In the genomic region with DNA sequence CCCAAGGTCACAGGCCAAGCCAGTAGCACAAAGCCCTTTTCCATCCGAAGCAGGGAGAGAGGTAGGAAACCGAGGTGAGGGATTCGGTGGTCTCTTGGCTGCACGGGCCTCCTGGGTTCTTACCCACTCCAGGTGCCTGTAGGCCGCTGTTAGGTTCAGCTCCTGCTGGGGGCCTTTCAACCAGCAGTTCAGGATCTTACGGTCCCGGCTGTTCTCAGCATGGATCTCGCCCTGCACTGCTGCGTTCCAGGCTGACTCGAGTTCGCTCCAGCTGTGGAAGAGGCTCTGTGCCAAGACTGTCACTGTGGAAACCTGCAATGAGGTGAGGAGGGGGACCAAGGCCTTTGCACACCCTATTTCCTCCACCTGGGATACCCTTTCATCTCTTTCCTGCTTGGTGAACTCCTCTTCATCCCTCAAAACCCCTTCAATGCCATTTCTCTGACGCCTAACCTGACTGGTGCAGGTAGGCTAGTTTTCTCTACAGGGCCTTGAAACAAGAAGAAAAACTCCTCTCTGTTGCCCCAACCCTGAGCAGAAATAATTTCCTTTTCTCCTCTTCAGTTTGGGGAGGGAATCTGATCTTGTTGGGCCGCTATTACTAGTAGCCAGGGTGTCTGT, we compare ENCODE assay signal across 26 cellular contexts.
DNase-seq lines count a peak whose midpoint lies in the region; ATAC-seq, FAIRE-seq and TF ChIP-seq lines count a peak whose summit lies in the region.
"Had no signal": no experiment of that assay in that cellular context is flagged by ENCODE, and none has a peak within 500 bp of the region (broad histone marks: within the 10 kb centered on the region; RNA-seq: fewer than 3 reads in every experiment).

No MANE protein-coding gene starts in this region.

- no peak for TF ChIP-seq EP300 in SK-N-SH (IDR thresholded peaks at IDR 0.05; ENCODE audit: borderline replicate concordance in 1 of 2, low read depth in 1 of 2, low read length in 1 of 2)
- no peak for TF ChIP-seq EP300 in HepG2 (IDR thresholded peaks at IDR 0.05; ENCODE audit: low read depth in 2 of 2, low read length in 2 of 2)
- no peak for TF ChIP-seq EP300 in HepG2 (CRISPR knock-in tag; IDR thresholded peaks at IDR 0.05; ENCODE audit: borderline replicate concordance)

- POLR2A ChIA-PET in SK-N-SH (lab: Yijun Ruan, JAX) (no interaction called here), HepG2 (lab: Yijun Ruan, JAX) (no interaction called here)

- TF ChIP-seq POLR2A in HepG2 (IDR thresholded peaks at IDR 0.05; ENCODE audit: insufficient read depth in 1 of 2, low read depth in 2 of 2, low read length in 2 of 2) (no peak), spleen (IDR thresholded peaks at IDR 0.05) (no peak)

- ATAC-seq in SK-N-SH treated with all-trans-retinoic acid at 6 μM for 48 hours (no peak), HepG2 (peak; percentile 23; the same call in 1 of the 3 replicates)
- ATAC-seq in stimulated activated naive CD8-positive, alpha-beta T cell treated with anti-CD3 and anti-CD28 coated beads, Interleukin-15, Interleukin-2, amounts not matched to agents 100 U/mL and 50 U/mL, for 24 hours: no peak
- ATAC-seq: A549, GM12878 had no signal

- H3K4me2 ChIP-seq in SK-N-SH (no peak overlapping the region), HepG2 (ENCODE audit: low read depth, low read length) (no peak overlapping the region)
- H3K4me2 ChIP-seq: A549; BLaER1 treated with 17β-estradiol and CSF1 and Interleukin-3, amounts not matched to agents 10 nM and 100 nM had no signal

- no peaks in the 10 kb centered on the region for H3K9me2 ChIP-seq in SK-N-SH

- H3K4me1 ChIP-seq in SK-N-SH (ENCODE audit: control insufficient read depth in 1 of 2, insufficient read depth in 2 of 2, low read depth in 1 of 2, low read length in 1 of 2) (peaks cover 0 to 7% of the 10 kb centered on the region in 2 experiments; a peak in 1 of 4 replicates), HepG2 (ENCODE audit: insufficient read depth, low read length) (no peaks in the 10 kb centered on the region), spleen (no peaks in the 10 kb centered on the region)
- H3K4me1 ChIP-seq: A549, BE2C had no signal

- in situ Hi-C loops in HepG2 (cut with HindIII; ENCODE audit: extremely low pct_ligation_motif_present, low pct_unique_long_range_greater_than_20kb): no loop called here

- DNase-seq in SK-N-SH (no peak), NCI-H69 (lab: John Stamatoyannopoulos, UW) (peak; percentile 43), HepG2 (ENCODE audit: low spot score) (no peak), spleen (peak; percentile 45)
- DNase-seq in stimulated activated naive CD8-positive, alpha-beta T cell treated with anti-CD3 and anti-CD28 coated beads, Interleukin-15, Interleukin-2, amounts not matched to agents 100 U/mL and 50 U/mL, for 24 hours: no peak
- no peak for DNase-seq in activated CD8-positive, alpha-beta memory T cell treated with anti-CD3 and anti-CD28 coated beads, Interleukin-2, amount 50 U/mL, for 4 hours
- DNase-seq: 8988T; ACHN; AML-193; BE2C; CD4-positive, alpha-beta T cell; CD8-positive, alpha-beta memory T cell; DMS 273 treated with DMSO at 0.1 percent for 48 hours; DMS79; EL; GDM1; GM23248; H7; HCEC 1CT had no signal

- FAIRE-seq in HepG2 (lab: Jason Lieb, UNC): no peak
- FAIRE-seq: A549, D721Med, GM12878, GM19239, H1 had no signal

- no peak for TF ChIP-seq CTCF in SK-N-SH (IDR thresholded peaks at IDR 0.05)
- TF ChIP-seq CTCF in HepG2 (CRISPR knock-in tag; IDR thresholded peaks at IDR 0.05): no peak
- TF ChIP-seq CTCF in spleen (IDR thresholded peaks at IDR 0.05 in 8 of 11, conservative IDR thresholded peaks at IDR 0.05 in 3 of 11): no peak

- no peak for TF ChIP-seq RAD21 in SK-N-SH (IDR thresholded peaks at IDR 0.05; ENCODE audit: low read length)
- no peak for TF ChIP-seq RAD21 in HepG2 (CRISPR knock-in tag; IDR thresholded peaks at IDR 0.05)

- H4K20me1 ChIP-seq in SK-N-SH (ENCODE audit: insufficient read depth) (no peaks in the 10 kb centered on the region), HepG2 (ENCODE audit: insufficient read depth, low read length) (no peaks in the 10 kb centered on the region)
- H4K20me1 ChIP-seq: BLaER1 treated with 17β-estradiol and CSF1 and Interleukin-3, amounts not matched to agents 10 nM and 100 nM had no signal

- H3K27ac ChIP-seq in SK-N-SH (ENCODE audit: low read depth in 2 of 2, low read length in 1 of 2) (no peak overlapping the region), HepG2 (ENCODE audit: extremely low read length, insufficient read depth, low read length) (no peak overlapping the region), spleen (no peak overlapping the region)
- H3K27ac ChIP-seq: A549; BLaER1 treated with 17β-estradiol and CSF1 and Interleukin-3, amounts not matched to agents 10 nM and 100 nM; GM23248 had no signal

- H3K9me3 ChIP-seq in SK-N-SH (no peaks in the 10 kb centered on the region), HepG2 (ENCODE audit: low read length) (no peaks in the 10 kb centered on the region), spleen (no peaks in the 10 kb centered on the region)
- H3K9me3 ChIP-seq: A549; BE2C; BLaER1 treated with 17β-estradiol and CSF1 and Interleukin-3, amounts not matched to agents 10 nM and 100 nM had no signal

- H3K36me3 ChIP-seq in SK-N-SH (replicated peaks in 1 of 2; ENCODE audit: control insufficient read depth in 1 of 2, insufficient read depth in 2 of 2, low read length in 1 of 2): no peaks in the 10 kb centered on the region
- H3K36me3 ChIP-seq in HepG2 (replicated peaks in 1 of 2; ENCODE audit: control insufficient read depth in 1 of 2, insufficient read depth in 2 of 2, low read length in 2 of 2): no peaks in the 10 kb centered on the region
- H3K36me3 ChIP-seq in spleen: peaks cover 0 to 17% (median 0%) of the 10 kb centered on the region in 6 donors
- H3K36me3 ChIP-seq: BE2C; BLaER1 treated with 17β-estradiol and CSF1 and Interleukin-3, amounts not matched to agents 10 nM and 100 nM had no signal

- H3K79me2 ChIP-seq in SK-N-SH (ENCODE audit: insufficient read depth) (no peaks in the 10 kb centered on the region), HepG2 (ENCODE audit: insufficient read depth, low read length) (no peaks in the 10 kb centered on the region)

- H3K4me3 ChIP-seq in SK-N-SH (ENCODE audit: low read depth in 2 of 2, low read length in 1 of 2) (no peak overlapping the region), HepG2 (replicated peaks in 1 of 3; ENCODE audit: insufficient read depth in 1 of 3, low read depth in 2 of 3, low read length in 3 of 3) (no peak overlapping the region), spleen (no peak overlapping the region)
- H3K4me3 ChIP-seq: A549; BLaER1 treated with 17β-estradiol and CSF1 and Interleukin-3, amounts not matched to agents 10 nM and 100 nM; GM12878; GM23248 had no signal

- CTCF ChIA-PET in SK-N-SH (lab: Yijun Ruan, JAX): no interaction called here
- CTCF ChIA-PET in HepG2 (lab: Yijun Ruan, JAX; ENCODE audit: low intra/inter-chr PET ratio, low total read pairs): no interaction called here

- BruUV-seq in HepG2 (replicated peaks; lab: Mats Ljungman, UMichigan): no TSS peak

- H3K27me3 ChIP-seq in SK-N-SH (ENCODE audit: insufficient read depth) (no peaks in the 10 kb centered on the region), HepG2 (ENCODE audit: control insufficient read depth in 1 of 2, insufficient read depth in 2 of 2, low read length in 2 of 2) (peaks cover 12 to 80% of the 10 kb centered on the region in 2 experiments), spleen (replicated peaks in 1 of 7) (no peaks in the 10 kb centered on the region)
- H3K27me3 ChIP-seq: BE2C; BLaER1 treated with 17β-estradiol and CSF1 and Interleukin-3, amounts not matched to agents 10 nM and 100 nM had no signal

- 66% methylated on average over 7 of the region's 13 CpGs for WGBS in SK-N-SH (ENCODE audit: low lambda C conversion rate)
- 23% methylated on average over 8 of the region's 13 CpGs for WGBS in HepG2 (ENCODE audit: low lambda C conversion rate)
- WGBS in spleen, 5 donors: 80 to 89% (median 83%) methylated on average over 13 of the region's 13 CpGs

- intact Hi-C loops in HepG2 (cut with micrococcal nuclease; ENCODE audit: unreplicated experiment): no loop called here
- intact Hi-C loops in spleen (cut with DNase I; ENCODE audit: low total_unique reads): no loop called here

- H2AFZ ChIP-seq in SK-N-SH (ENCODE audit: low read depth) (no peak overlapping the region), HepG2 (ENCODE audit: low read length) (no peak overlapping the region)
- H2AFZ ChIP-seq: GM23248 had no signal

- H3F3A ChIP-seq in SK-N-SH (replicated peaks; ENCODE audit: insufficient read depth): no peaks in the 10 kb centered on the region

- H3K9ac ChIP-seq in SK-N-SH (no peak overlapping the region), HepG2 (ENCODE audit: insufficient read depth, low read depth, low read length) (no peak overlapping the region)
- H3K9ac ChIP-seq: BLaER1 treated with 17β-estradiol and CSF1 and Interleukin-3, amounts not matched to agents 10 nM and 100 nM; GM23248 had no signal

TF ChIP-seq in SK-N-SH treated with all-trans-retinoic acid at 6 μM for 48 hours, 23 proteins besides CTCF, POLR2A, EP300 and RAD21:
- no peak for TF ChIP-seq TCF4 (CRISPR knock-in tag; IDR thresholded peaks at IDR 0.05; ENCODE audit: borderline replicate concordance)
- TF ChIP-seq ZFP3 (CRISPR knock-in tag; IDR thresholded peaks at IDR 0.05): peak; percentile 93

TF ChIP-seq in SK-N-SH, 30 proteins besides CTCF, POLR2A, EP300 and RAD21 (continues in another document):
- TF ChIP-seq, protein P1, sequence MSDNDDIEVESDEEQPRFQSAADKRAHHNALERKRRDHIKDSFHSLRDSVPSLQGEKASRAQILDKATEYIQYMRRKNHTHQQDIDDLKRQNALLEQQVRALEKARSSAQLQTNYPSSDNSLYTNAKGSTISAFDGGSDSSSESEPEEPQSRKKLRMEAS (IDR thresholded peaks at IDR 0.05; ENCODE audit: low read depth): no peak
- TF ChIP-seq POLR2AphosphoS5 (IDR thresholded peaks at IDR 0.05; ENCODE audit: low read depth, low read length) (no peak), MEF2A (IDR thresholded peaks at IDR 0.05; ENCODE audit: borderline replicate concordance, low read depth) (no peak), SIN3A (IDR thresholded peaks at IDR 0.05; ENCODE audit: borderline replicate concordance, low read depth, low read length) (no peak), EZH2phosphoT487 (IDR thresholded peaks at IDR 0.05; ENCODE audit: borderline replicate concordance, low read depth) (no peak), MXI1 (IDR thresholded peaks at IDR 0.05; ENCODE audit: low read depth, low read length) (no peak)

TF ChIP-seq in HepG2, 621 proteins besides CTCF, POLR2A, EP300 and RAD21 (continues in another document):
- TF ChIP-seq, protein P2, sequence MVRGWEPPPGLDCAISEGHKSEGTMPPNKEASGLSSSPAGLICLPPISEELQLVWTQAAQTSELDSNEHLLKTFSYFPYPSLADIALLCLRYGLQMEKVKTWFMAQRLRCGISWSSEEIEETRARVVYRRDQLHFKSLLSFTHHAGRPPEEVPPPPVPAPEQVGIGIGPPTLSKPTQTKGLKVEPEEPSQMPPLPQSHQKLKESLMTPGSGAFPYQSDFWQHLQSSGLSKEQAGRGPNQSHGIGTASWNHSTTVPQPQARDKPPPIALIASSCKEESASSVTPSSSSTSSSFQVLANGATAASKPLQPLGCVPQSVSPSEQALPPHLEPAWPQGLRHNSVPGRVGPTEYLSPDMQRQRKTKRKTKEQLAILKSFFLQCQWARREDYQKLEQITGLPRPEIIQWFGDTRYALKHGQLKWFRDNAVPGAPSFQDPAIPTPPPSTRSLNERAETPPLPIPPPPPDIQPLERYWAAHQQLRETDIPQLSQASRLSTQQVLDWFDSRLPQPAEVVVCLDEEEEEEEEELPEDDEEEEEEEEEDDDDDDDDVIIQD (CRISPR knock-in tag; IDR thresholded peaks at IDR 0.05; ENCODE audit: low read depth): no peak

Comparison
In these comparisons a context has a peak if more than half of its experiments do, and no peak if none do; other contexts are left out.
1. DNase-seq: peak in NCI-H69 (single experiment) and spleen (single experiment); none in SK-N-SH (single experiment), HepG2 (single experiment), stimulated activated naive CD8-positive, alpha-beta T cell treated with anti-CD3 and anti-CD28 coated beads, Interleukin-15, Interleukin-2, amounts not matched to agents 100 U/mL and 50 U/mL, for 24 hours (single experiment) and activated CD8-positive, alpha-beta memory T cell treated with anti-CD3 and anti-CD28 coated beads, Interleukin-2, amount 50 U/mL, for 4 hours (single experiment).